In the genomic region with DNA sequence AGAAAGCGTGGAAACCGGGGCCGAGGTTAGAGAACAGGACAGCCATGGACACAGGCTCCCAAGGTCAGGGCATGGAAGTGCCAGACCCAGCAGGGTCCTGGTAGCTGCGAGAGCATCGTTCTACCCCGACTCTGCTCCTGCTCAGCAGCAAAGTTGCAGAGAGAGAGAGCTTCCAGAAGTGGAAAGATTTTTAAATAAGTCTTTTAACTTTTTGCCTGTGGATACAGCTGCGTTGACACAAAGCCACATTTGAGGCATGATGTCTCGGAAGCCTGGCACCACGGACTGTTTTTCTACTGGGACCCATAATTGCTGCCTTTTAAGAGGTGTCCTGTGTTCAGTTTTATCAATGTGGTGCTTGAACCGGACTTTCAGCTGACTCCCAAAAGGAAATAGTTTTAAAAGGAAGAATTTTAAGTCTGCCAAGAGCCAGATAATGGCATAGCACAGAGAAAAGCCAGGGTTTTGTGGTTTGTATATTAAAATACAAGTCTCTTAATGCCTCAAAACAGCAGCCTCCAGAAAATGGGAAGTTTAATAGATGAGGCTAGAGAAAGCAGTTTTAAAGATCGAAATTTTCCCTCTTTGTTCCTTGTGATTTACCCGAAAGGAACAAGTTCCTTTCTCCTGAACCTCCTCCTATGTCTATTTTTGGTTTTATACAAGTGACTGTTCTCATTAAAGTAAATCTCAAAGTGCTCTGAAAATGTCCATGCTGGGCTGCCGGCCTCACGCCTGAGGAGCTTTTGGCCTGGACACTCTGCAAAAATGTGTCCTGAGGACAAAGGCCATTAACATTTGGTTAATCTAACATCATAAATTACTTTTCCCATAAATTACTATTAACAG, we compare ENCODE assay signal across 10 cellular contexts.
A peak's percentile ranks its signal among the peaks of the same experiment; 100 is the strongest.
DNase-seq lines count a peak whose midpoint lies in the region; ATAC-seq and TF ChIP-seq lines count a peak whose summit lies in the region.
"Had no signal": no experiment of that assay in that cellular context is flagged by ENCODE, and none has a peak within 500 bp of the region (broad histone marks: within the 10 kb centered on the region; RNA-seq: fewer than 3 reads in every experiment).

No MANE protein-coding gene starts in this region.

- H3K27ac Mint-ChIP-seq in GM23338: no peak overlapping the region
- H3K27ac Mint-ChIP-seq: activated T-helper 1 cell treated with anti-CD3 and anti-CD28 coated beads, Interleukin-12 subunit alpha, Interleukin-12 subunit beta, Interleukin-2, Interleukin-4 antibody, amounts not matched to agents 30 ng/mL and 10 ng/mL and 1 ng/mL, durations not matched to agents 14 hours and 24 hours and 36 hours had no signal

- H3K9me2 ChIP-seq in GM23338 (ENCODE audit: insufficient read depth): 0 out of 2 replicates have a peak, but pooled peaks cover 3% of the 10 kb centered on the region

- DNase-seq in GM23338 (ENCODE audit: low spot score): no peak
- no peak for DNase-seq in mesenchymal stem cell
- DNase-seq in smooth muscle cell (lab: John Stamatoyannopoulos, UW; ENCODE audit: unreplicated experiment): no peak
- DNase-seq in NCI-H446 treated with DMSO at 0.1 percent for 48 hours (lab: John Stamatoyannopoulos, UW): no peak
- no peak for DNase-seq in 8988T
- no peak for DNase-seq in omental fat pad (ENCODE audit: low spot score)
- DNase-seq: MM.1S had no signal

- WGBS in esophagus, 2 donors: 42 to 59% methylated on average over 14 of the region's 14 CpGs
- whole genome bisulfite sequencing in mesenchymal stem cell: 52% methylated on average over 12 of the region's 14 CpGs
- 16% methylated on average over 14 of the region's 14 CpGs for WGBS in smooth muscle cell (ENCODE audit: low lambda C conversion rate)

- H2BK5ac ChIP-seq in mesenchymal stem cell (ENCODE audit: low read depth, low read length, poor library complexity, severe bottlenecking): no peak overlapping the region

- H3K9me3 ChIP-seq in esophagus (ENCODE audit: control insufficient read depth in 2 of 2, insufficient read depth in 1 of 2, low read depth in 1 of 2, low read length in 1 of 2) (no peaks in the 10 kb centered on the region), mesenchymal stem cell (ENCODE audit: control insufficient read depth, low read length) (no peaks in the 10 kb centered on the region), smooth muscle cell (replicated peaks; ENCODE audit: low read depth) (no peaks in the 10 kb centered on the region)

- peak overlapping the region in 1 of 2 experiments; percentile 87 for H2BK12ac ChIP-seq in mesenchymal stem cell (ENCODE audit: low read length in 2 of 2)

- H4K91ac ChIP-seq in mesenchymal stem cell (ENCODE audit: low read length): peak overlapping the region; percentile 0

- H3K9me3 Mint-ChIP-seq in GM23338: peaks cover 2% of the 10 kb centered on the region; the same call in 2 of the 3 replicates
- H3K9me3 Mint-ChIP-seq: activated T-helper 1 cell treated with anti-CD3 and anti-CD28 coated beads, Interleukin-12 subunit alpha, Interleukin-12 subunit beta, Interleukin-2, Interleukin-4 antibody, amounts not matched to agents 30 ng/mL and 10 ng/mL and 1 ng/mL, durations not matched to agents 14 hours and 24 hours and 36 hours had no signal

- H3K79me2 ChIP-seq in GM23338 (replicated peaks; ENCODE audit: insufficient read depth) (no peaks in the 10 kb centered on the region), smooth muscle cell (ENCODE audit: low read depth) (no peaks in the 10 kb centered on the region)

- no peak overlapping the region for H3K27ac ChIP-seq in GM23338 (ENCODE audit: low read depth)
- H3K27ac ChIP-seq in esophagus (ENCODE audit: low read depth in 2 of 2, low read length in 1 of 2): peak overlapping the region; percentile 40 to 68
- peak overlapping the region; percentile 49 for H3K27ac ChIP-seq in mesenchymal stem cell (ENCODE audit: low read length, poor library complexity, severe bottlenecking)
- peak overlapping the region; percentile 65 for H3K27ac ChIP-seq in smooth muscle cell (ENCODE audit: low read depth)

- H3K4me1 Mint-ChIP-seq in GM23338: peaks cover 5% of the 10 kb centered on the region; the same call in 2 of the 3 replicates

- peaks cover 4% of the 10 kb centered on the region for H3K27me3 Mint-ChIP-seq in GM23338 (ENCODE audit: insufficient read depth, low read depth, poor library complexity)

- no peak overlapping the region for H3K4me2 ChIP-seq in GM23338
- no peak overlapping the region for H3K4me2 ChIP-seq in mesenchymal stem cell (ENCODE audit: low read length, poor library complexity, severe bottlenecking)
- H3K4me2 ChIP-seq in smooth muscle cell: peak overlapping the region; percentile 75

- H3F3A ChIP-seq in GM23338 (replicated peaks; ENCODE audit: low read depth) (no peaks in the 10 kb centered on the region), smooth muscle cell (ENCODE audit: low read depth) (peaks cover 15% of the 10 kb centered on the region)

- peaks cover 11% of the 10 kb centered on the region for H3K79me1 ChIP-seq in mesenchymal stem cell (replicated peaks; ENCODE audit: low read length, poor library complexity, severe bottlenecking)

- peak overlapping the region in 1 of 2 experiments; percentile 26 for H3K14ac ChIP-seq in mesenchymal stem cell (ENCODE audit: low read length in 2 of 2)

- H3K18ac ChIP-seq in mesenchymal stem cell (ENCODE audit: low read depth in 1 of 2, low read length in 2 of 2): peak overlapping the region; percentile 47 to 81

- no peak overlapping the region for H2AK5ac ChIP-seq in mesenchymal stem cell (ENCODE audit: low read length, severe bottlenecking)

- no peak overlapping the region for H3K23ac ChIP-seq in mesenchymal stem cell (ENCODE audit: low read length in 2 of 2)

- no peak overlapping the region for H2BK15ac ChIP-seq in mesenchymal stem cell (ENCODE audit: low read depth, poor library complexity, severe bottlenecking)

- H3K36me3 Mint-ChIP-seq in GM23338 (ENCODE audit: low read depth): no peaks in the 10 kb centered on the region; the same call in 2 of the 3 replicates

- H4K8ac ChIP-seq in mesenchymal stem cell (ENCODE audit: low read length): peak overlapping the region; percentile 4

- ATAC-seq in GM23338: no peak; the same call in 2 of the 3 replicates
- ATAC-seq in omental fat pad (ENCODE audit: low FRiP score): no peak
- ATAC-seq in HG03565 (IDR thresholded peaks at IDR 0.05; ENCODE audit: unreplicated experiment): no peak

- no peak for TF ChIP-seq CTCF in GM23338 (conservative IDR thresholded peaks at IDR 0.05; ENCODE audit: low read depth in 2 of 2)
- no peak for TF ChIP-seq CTCF in smooth muscle cell (IDR thresholded peaks at IDR 0.05; ENCODE audit: borderline replicate concordance, insufficient read depth, poor library complexity, severe bottlenecking)
- TF ChIP-seq CTCF in omental fat pad (IDR thresholded peaks at IDR 0.05): no peak

- H3K27me3 ChIP-seq in GM23338 (ENCODE audit: insufficient read depth) (no peaks in the 10 kb centered on the region), esophagus (ENCODE audit: control insufficient read depth in 1 of 2, insufficient read depth in 2 of 2, low read length in 2 of 2) (no peaks in the 10 kb centered on the region), mesenchymal stem cell (ENCODE audit: control insufficient read depth in 1 of 2, insufficient read depth in 1 of 2, low read length in 2 of 2) (no peaks in the 10 kb centered on the region), smooth muscle cell (ENCODE audit: low read depth) (no peaks in the 10 kb centered on the region)

- H3K36me3 ChIP-seq in GM23338 (ENCODE audit: insufficient read depth): no peaks in the 10 kb centered on the region
- no peaks in the 10 kb centered on the region for H3K36me3 ChIP-seq in esophagus (ENCODE audit: control insufficient read depth in 2 of 2, insufficient read depth in 2 of 2, low read length in 1 of 2)
- peaks cover 0 to 5% of the 10 kb centered on the region in 2 experiments for H3K36me3 ChIP-seq in mesenchymal stem cell (ENCODE audit: control insufficient read depth in 1 of 2, insufficient read depth in 2 of 2, low read depth in 1 of 2, low read length in 2 of 2)
- H3K36me3 ChIP-seq in smooth muscle cell (ENCODE audit: low read depth): no peaks in the 10 kb centered on the region

- H3K4me3 Mint-ChIP-seq in GM23338: no peak overlapping the region
- H3K4me3 Mint-ChIP-seq: activated T-helper 1 cell treated with anti-CD3 and anti-CD28 coated beads, Interleukin-12 subunit alpha, Interleukin-12 subunit beta, Interleukin-2, Interleukin-4 antibody, amounts not matched to agents 30 ng/mL and 10 ng/mL and 1 ng/mL, durations not matched to agents 14 hours and 24 hours and 36 hours had no signal

- H3K9ac ChIP-seq in mesenchymal stem cell (ENCODE audit: low read length) (peak overlapping the region; percentile 78), smooth muscle cell (ENCODE audit: low read depth) (no peak overlapping the region)

- H4K20me1 ChIP-seq in GM23338 (replicated peaks; ENCODE audit: insufficient read depth) (no peaks in the 10 kb centered on the region), smooth muscle cell (ENCODE audit: low read depth) (no peaks in the 10 kb centered on the region)

- H2BK120ac ChIP-seq in mesenchymal stem cell (ENCODE audit: low read depth, low read length): no peak overlapping the region

- no peak overlapping the region for H3K4me3 ChIP-seq in GM23338
- H3K4me3 ChIP-seq in esophagus (ENCODE audit: low read depth in 1 of 2, low read length in 2 of 2): no peak overlapping the region
- H3K4me3 ChIP-seq in mesenchymal stem cell (ENCODE audit: insufficient read depth in 1 of 2, low read depth in 1 of 2, low read length in 2 of 2): peak overlapping the region in 1 of 2 experiments; percentile 11
- H3K4me3 ChIP-seq in smooth muscle cell: peak overlapping the region; percentile 11

- H3K4ac ChIP-seq in mesenchymal stem cell (ENCODE audit: low read depth in 1 of 2, low read length in 2 of 2): peak overlapping the region in 1 of 2 experiments; percentile 82

- H2AFZ ChIP-seq in GM23338 (peak overlapping the region; percentile 14; the same call in 1 of the 2 replicates), mesenchymal stem cell (ENCODE audit: low read depth, low read length) (no peak overlapping the region), smooth muscle cell (ENCODE audit: low read depth) (peak overlapping the region; percentile 40)

- H3K4me1 ChIP-seq in GM23338 (ENCODE audit: insufficient read depth) (no peaks in the 10 kb centered on the region), esophagus (ENCODE audit: control insufficient read depth in 2 of 2, insufficient read depth in 2 of 2, low read length in 1 of 2) (no peaks in the 10 kb centered on the region), mesenchymal stem cell (ENCODE audit: control insufficient read depth, insufficient read depth, low read depth, low read length) (peaks cover 10% of the 10 kb centered on the region), smooth muscle cell (ENCODE audit: low read depth) (no peaks in the 10 kb centered on the region)

TF ChIP-seq in GM23338, 12 proteins besides CTCF, POLR2A, EP300 and RAD21 (continues in another document):
- TF ChIP-seq POLR2AphosphoS5 (IDR thresholded peaks at IDR 0.05; ENCODE audit: low read depth): no peak
